Comparison of ENCODE assay signal across 16 cellular contexts in genomic region chr9:38316166-38316765, GRCh38.
DNase-seq lines count a peak whose midpoint lies in the region; ATAC-seq and TF ChIP-seq lines count a peak whose summit lies in the region.
"Had no signal": no experiment of that assay in that cellular context is flagged by ENCODE, and none has a peak within 500 bp of the region (broad histone marks: within the 10 kb centered on the region; RNA-seq: fewer than 3 reads in every experiment).

No MANE protein-coding gene starts in this region.

- H3K27me3 ChIP-seq in body of pancreas (no peaks in the 10 kb centered on the region), HAP-1 (ENCODE audit: low read depth) (peaks cover 2% of the 10 kb centered on the region)
- H3K27me3 ChIP-seq: BLaER1 treated with 17β-estradiol and CSF1 and Interleukin-3, amounts not matched to agents 10 nM and 100 nM had no signal

- ATAC-seq in body of pancreas, result peak; percentile 86
- ATAC-seq in HG02870 (IDR thresholded peaks at IDR 0.05; ENCODE audit: unreplicated experiment), result no peak
- ATAC-seq: SK-N-SH treated with all-trans-retinoic acid at 6 μM for 48 hours had no signal

- H3K9me3 ChIP-seq in body of pancreas (no peaks in the 10 kb centered on the region), HAP-1 (no peaks in the 10 kb centered on the region)
- H3K9me3 ChIP-seq: BLaER1 treated with 17β-estradiol and CSF1 and Interleukin-3, amounts not matched to agents 10 nM and 100 nM had no signal

- intact Hi-C loops in body of pancreas (cut with DNase I), result no loop called here

- H3K36me3 ChIP-seq in body of pancreas (replicated peaks in 1 of 2; ENCODE audit: insufficient read depth in 1 of 2, low read depth in 2 of 2) (no peaks in the 10 kb centered on the region), HAP-1 (replicated peaks) (no peaks in the 10 kb centered on the region)
- H3K36me3 ChIP-seq: BLaER1 treated with 17β-estradiol and CSF1 and Interleukin-3, amounts not matched to agents 10 nM and 100 nM had no signal

- WGBS in body of pancreas, 2 donors, result 28 to 30% methylated on average over 6 of the region's 6 CpGs

- in situ Hi-C loops in HAP-1 (cut with MboI; ENCODE audit: low sequenced_read_pairs), result no loop called here

- TF ChIP-seq POLR2A in body of pancreas (IDR thresholded peaks at IDR 0.05), result peak in 1 of 3 donors; percentile 3

- no peak overlapping the region for H3K4me3 ChIP-seq in body of pancreas
- H3K4me3 ChIP-seq in HAP-1, result no peak overlapping the region
- H3K4me3 ChIP-seq: BLaER1 treated with 17β-estradiol and CSF1 and Interleukin-3, amounts not matched to agents 10 nM and 100 nM had no signal

- DNase-seq in NCI-H1092 treated with DMSO at 0.1 percent for 48 hours (lab: John Stamatoyannopoulos, UW) (peak; percentile 35), NCI-H1092 (lab: John Stamatoyannopoulos, UW) (no peak), body of pancreas (peak; percentile 85 to 96 (median 94)), myocyte (ENCODE audit: low read depth) (peak; percentile 89), NCI-H510A (lab: John Stamatoyannopoulos, UW) (no peak), HAP-1 (ENCODE audit: low spot score in 2 of 2) (no peak)
- DNase-seq: H7, IMR-90, Kasumi-1, NCI-H1417, NCI-H2081, NCI-H526, SHP77 treated with DMSO at 0.1 percent for 48 hours had no signal

- TF ChIP-seq CTCF in body of pancreas (IDR thresholded peaks at IDR 0.05), result no peak

- peaks cover 51% of the 10 kb centered on the region for H3K4me1 ChIP-seq in body of pancreas
- no peaks in the 10 kb centered on the region for H3K4me1 ChIP-seq in HAP-1

- H3K27ac ChIP-seq in body of pancreas, result peak overlapping the region; percentile 56 to 84 (median 67)
- H3K27ac ChIP-seq: BLaER1 treated with 17β-estradiol and CSF1 and Interleukin-3, amounts not matched to agents 10 nM and 100 nM had no signal

Comparison
In these comparisons a context has a peak if more than half of its experiments do, and no peak if none do; other contexts are left out.
1. DNase-seq: peak in NCI-H1092 treated with DMSO at 0.1 percent for 48 hours (single experiment), body of pancreas (4 of 4) and myocyte (single experiment); none in NCI-H1092 (single experiment), NCI-H510A (single experiment) and HAP-1 (0 of 2).